1 cellular context compared by ENCODE assay signal in the genomic region with DNA sequence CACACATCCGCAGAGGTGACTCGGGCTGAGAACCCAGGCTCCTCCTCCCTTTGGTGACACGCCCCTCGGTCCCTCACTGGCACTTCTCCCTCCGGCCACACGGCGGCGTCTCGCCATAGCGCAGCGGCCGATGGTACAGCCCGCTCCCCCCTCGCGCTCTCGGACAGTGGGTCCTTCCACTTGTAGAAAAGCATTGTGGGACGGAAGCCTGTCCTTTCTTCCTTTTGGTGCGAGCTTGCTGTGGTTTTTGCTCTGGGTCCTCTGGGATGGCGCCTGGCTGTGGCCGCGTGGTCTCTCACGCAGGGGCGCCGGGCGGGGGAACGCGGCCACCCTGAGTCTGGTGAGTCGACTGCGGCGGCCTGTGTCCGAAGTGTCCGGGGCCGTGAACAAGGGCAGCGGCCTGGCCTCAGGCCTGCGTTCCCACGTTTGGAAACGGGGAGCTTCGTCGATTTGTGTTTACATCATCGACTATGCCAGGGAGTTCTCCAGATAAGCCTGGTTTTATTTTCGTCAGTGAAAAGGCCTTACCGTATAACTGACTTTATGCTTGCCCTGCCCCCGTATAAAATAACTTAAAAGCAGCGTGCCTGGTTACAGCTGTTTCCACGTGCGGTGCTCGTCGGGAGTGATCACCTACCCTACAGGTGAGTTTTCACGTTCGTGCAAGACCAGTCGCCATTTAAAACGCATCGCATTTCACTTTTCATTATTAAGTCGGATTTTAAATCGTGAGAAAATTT.
TF ChIP-seq lines count a peak whose summit lies in the region.

No MANE protein-coding gene starts in this region.

TF ChIP-seq in HepG2, 621 proteins besides CTCF, POLR2A, EP300 and RAD21 (continued from another document and continues in another):
- TF ChIP-seq, protein P1, sequence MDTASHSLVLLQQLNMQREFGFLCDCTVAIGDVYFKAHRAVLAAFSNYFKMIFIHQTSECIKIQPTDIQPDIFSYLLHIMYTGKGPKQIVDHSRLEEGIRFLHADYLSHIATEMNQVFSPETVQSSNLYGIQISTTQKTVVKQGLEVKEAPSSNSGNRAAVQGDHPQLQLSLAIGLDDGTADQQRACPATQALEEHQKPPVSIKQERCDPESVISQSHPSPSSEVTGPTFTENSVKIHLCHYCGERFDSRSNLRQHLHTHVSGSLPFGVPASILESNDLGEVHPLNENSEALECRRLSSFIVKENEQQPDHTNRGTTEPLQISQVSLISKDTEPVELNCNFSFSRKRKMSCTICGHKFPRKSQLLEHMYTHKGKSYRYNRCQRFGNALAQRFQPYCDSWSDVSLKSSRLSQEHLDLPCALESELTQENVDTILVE (CRISPR knock-in tag; IDR thresholded peaks at IDR 0.05), result peak; percentile 57
- TF ChIP-seq, protein P2, sequence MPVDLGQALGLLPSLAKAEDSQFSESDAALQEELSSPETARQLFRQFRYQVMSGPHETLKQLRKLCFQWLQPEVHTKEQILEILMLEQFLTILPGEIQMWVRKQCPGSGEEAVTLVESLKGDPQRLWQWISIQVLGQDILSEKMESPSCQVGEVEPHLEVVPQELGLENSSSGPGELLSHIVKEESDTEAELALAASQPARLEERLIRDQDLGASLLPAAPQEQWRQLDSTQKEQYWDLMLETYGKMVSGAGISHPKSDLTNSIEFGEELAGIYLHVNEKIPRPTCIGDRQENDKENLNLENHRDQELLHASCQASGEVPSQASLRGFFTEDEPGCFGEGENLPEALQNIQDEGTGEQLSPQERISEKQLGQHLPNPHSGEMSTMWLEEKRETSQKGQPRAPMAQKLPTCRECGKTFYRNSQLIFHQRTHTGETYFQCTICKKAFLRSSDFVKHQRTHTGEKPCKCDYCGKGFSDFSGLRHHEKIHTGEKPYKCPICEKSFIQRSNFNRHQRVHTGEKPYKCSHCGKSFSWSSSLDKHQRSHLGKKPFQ (CRISPR knock-in tag; IDR thresholded peaks at IDR 0.05; ENCODE audit: insufficient replicate concordance), result no peak
- TF ChIP-seq MTF1 (CRISPR knock-in tag; IDR thresholded peaks at IDR 0.05) (peak; percentile 44), ESRRA (CRISPR knock-in tag; IDR thresholded peaks at IDR 0.05; ENCODE audit: low read depth) (0 out of 2 replicates have a peak, but pooled peaks have one; percentile 64), FOXP1 (IDR thresholded peaks at IDR 0.05) (no peak), FOXP1 (CRISPR knock-in tag; IDR thresholded peaks at IDR 0.05) (peak; percentile 58; the same call in 1 of the 2 replicates), ZNF83 (CRISPR knock-in tag; IDR thresholded peaks at IDR 0.05; ENCODE audit: borderline replicate concordance) (peak; percentile 63; the same call in 1 of the 2 replicates), ZFP1 (CRISPR knock-in tag; IDR thresholded peaks at IDR 0.05) (peak; percentile 95), RFXAP (CRISPR knock-in tag; IDR thresholded peaks at IDR 0.05; ENCODE audit: borderline replicate concordance) (peak; percentile 66; the same call in 1 of the 2 replicates), TEAD2 (CRISPR knock-in tag; IDR thresholded peaks at IDR 0.05) (0 out of 2 replicates have a peak, but pooled peaks have one; percentile 72), ZNF589 (CRISPR knock-in tag; conservative IDR thresholded peaks at IDR 0.05) (peak; percentile 26; the same call in 1 of the 2 replicates), ZNF530 (CRISPR knock-in tag; IDR thresholded peaks at IDR 0.05; ENCODE audit: low read depth) (no peak), ZNF569 (CRISPR knock-in tag; IDR thresholded peaks at IDR 0.05; ENCODE audit: borderline replicate concordance) (no peak; the same call in 1 of the 2 replicates), POGZ (CRISPR knock-in tag; IDR thresholded peaks at IDR 0.05) (peak; percentile 100), KMT2B (CRISPR knock-in tag; IDR thresholded peaks at IDR 0.05) (peak; percentile 88), ZNF749 (CRISPR knock-in tag; IDR thresholded peaks at IDR 0.05; ENCODE audit: borderline replicate concordance) (peak; percentile 81; the same call in 1 of the 2 replicates), MEIS2 (CRISPR knock-in tag; IDR thresholded peaks at IDR 0.05) (peak; percentile 74), RARA (CRISPR knock-in tag; IDR thresholded peaks at IDR 0.05) (peak; percentile 45), NCOA2 (CRISPR knock-in tag; IDR thresholded peaks at IDR 0.05) (peak; percentile 79), ZNF558 (CRISPR knock-in tag; IDR thresholded peaks at IDR 0.05; ENCODE audit: borderline replicate concordance) (peak; percentile 90; the same call in 1 of the 2 replicates), ZNF790 (CRISPR knock-in tag; IDR thresholded peaks at IDR 0.05; ENCODE audit: borderline replicate concordance) (no peak; the same call in 1 of the 2 replicates), NR2F2 (IDR thresholded peaks at IDR 0.05; ENCODE audit: borderline replicate concordance, low read depth) (peak; percentile 34; the same call in 1 of the 2 replicates), SYNCRIP (IDR thresholded peaks at IDR 0.05; ENCODE audit: insufficient read depth, low read depth, low read length) (no peak), FOXK2 (IDR thresholded peaks at IDR 0.05) (peak; percentile 99), MBNL3 (CRISPR knock-in tag; conservative IDR thresholded peaks at IDR 0.05) (no peak), ZNF101 (CRISPR knock-in tag; IDR thresholded peaks at IDR 0.05; ENCODE audit: borderline replicate concordance, low read depth) (no peak), ZNF282 (IDR thresholded peaks at IDR 0.05; ENCODE audit: partially characterized antibody) (no peak), PCBP2 (optimal IDR thresholded peaks at IDR 0.05; ENCODE audit: low read depth, low read length, poor library complexity, severe bottlenecking) (no peak), DR1 (CRISPR knock-in tag; IDR thresholded peaks at IDR 0.05) (peak; percentile 99)
- TF ChIP-seq, protein P3, sequence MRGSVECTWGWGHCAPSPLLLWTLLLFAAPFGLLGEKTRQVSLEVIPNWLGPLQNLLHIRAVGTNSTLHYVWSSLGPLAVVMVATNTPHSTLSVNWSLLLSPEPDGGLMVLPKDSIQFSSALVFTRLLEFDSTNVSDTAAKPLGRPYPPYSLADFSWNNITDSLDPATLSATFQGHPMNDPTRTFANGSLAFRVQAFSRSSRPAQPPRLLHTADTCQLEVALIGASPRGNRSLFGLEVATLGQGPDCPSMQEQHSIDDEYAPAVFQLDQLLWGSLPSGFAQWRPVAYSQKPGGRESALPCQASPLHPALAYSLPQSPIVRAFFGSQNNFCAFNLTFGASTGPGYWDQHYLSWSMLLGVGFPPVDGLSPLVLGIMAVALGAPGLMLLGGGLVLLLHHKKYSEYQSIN (CRISPR knock-in tag; IDR thresholded peaks at IDR 0.05; ENCODE audit: borderline replicate concordance), result no peak
- TF ChIP-seq, protein P4, sequence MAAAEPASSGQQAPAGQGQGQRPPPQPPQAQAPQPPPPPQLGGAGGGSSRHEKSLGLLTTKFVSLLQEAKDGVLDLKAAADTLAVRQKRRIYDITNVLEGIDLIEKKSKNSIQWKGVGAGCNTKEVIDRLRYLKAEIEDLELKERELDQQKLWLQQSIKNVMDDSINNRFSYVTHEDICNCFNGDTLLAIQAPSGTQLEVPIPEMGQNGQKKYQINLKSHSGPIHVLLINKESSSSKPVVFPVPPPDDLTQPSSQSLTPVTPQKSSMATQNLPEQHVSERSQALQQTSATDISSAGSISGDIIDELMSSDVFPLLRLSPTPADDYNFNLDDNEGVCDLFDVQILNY (CRISPR knock-in tag; conservative IDR thresholded peaks at IDR 0.05), result no peak
- TF ChIP-seq, protein P5, sequence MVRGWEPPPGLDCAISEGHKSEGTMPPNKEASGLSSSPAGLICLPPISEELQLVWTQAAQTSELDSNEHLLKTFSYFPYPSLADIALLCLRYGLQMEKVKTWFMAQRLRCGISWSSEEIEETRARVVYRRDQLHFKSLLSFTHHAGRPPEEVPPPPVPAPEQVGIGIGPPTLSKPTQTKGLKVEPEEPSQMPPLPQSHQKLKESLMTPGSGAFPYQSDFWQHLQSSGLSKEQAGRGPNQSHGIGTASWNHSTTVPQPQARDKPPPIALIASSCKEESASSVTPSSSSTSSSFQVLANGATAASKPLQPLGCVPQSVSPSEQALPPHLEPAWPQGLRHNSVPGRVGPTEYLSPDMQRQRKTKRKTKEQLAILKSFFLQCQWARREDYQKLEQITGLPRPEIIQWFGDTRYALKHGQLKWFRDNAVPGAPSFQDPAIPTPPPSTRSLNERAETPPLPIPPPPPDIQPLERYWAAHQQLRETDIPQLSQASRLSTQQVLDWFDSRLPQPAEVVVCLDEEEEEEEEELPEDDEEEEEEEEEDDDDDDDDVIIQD (CRISPR knock-in tag; IDR thresholded peaks at IDR 0.05; ENCODE audit: low read depth), result peak; percentile 78; the same call in 1 of the 2 replicates
- TF ChIP-seq, protein P6, sequence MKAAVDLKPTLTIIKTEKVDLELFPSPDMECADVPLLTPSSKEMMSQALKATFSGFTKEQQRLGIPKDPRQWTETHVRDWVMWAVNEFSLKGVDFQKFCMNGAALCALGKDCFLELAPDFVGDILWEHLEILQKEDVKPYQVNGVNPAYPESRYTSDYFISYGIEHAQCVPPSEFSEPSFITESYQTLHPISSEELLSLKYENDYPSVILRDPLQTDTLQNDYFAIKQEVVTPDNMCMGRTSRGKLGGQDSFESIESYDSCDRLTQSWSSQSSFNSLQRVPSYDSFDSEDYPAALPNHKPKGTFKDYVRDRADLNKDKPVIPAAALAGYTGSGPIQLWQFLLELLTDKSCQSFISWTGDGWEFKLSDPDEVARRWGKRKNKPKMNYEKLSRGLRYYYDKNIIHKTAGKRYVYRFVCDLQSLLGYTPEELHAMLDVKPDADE (CRISPR knock-in tag; IDR thresholded peaks at IDR 0.05), result 0 out of 2 replicates have a peak, but pooled peaks have one; percentile 62
- TF ChIP-seq, protein P7, sequence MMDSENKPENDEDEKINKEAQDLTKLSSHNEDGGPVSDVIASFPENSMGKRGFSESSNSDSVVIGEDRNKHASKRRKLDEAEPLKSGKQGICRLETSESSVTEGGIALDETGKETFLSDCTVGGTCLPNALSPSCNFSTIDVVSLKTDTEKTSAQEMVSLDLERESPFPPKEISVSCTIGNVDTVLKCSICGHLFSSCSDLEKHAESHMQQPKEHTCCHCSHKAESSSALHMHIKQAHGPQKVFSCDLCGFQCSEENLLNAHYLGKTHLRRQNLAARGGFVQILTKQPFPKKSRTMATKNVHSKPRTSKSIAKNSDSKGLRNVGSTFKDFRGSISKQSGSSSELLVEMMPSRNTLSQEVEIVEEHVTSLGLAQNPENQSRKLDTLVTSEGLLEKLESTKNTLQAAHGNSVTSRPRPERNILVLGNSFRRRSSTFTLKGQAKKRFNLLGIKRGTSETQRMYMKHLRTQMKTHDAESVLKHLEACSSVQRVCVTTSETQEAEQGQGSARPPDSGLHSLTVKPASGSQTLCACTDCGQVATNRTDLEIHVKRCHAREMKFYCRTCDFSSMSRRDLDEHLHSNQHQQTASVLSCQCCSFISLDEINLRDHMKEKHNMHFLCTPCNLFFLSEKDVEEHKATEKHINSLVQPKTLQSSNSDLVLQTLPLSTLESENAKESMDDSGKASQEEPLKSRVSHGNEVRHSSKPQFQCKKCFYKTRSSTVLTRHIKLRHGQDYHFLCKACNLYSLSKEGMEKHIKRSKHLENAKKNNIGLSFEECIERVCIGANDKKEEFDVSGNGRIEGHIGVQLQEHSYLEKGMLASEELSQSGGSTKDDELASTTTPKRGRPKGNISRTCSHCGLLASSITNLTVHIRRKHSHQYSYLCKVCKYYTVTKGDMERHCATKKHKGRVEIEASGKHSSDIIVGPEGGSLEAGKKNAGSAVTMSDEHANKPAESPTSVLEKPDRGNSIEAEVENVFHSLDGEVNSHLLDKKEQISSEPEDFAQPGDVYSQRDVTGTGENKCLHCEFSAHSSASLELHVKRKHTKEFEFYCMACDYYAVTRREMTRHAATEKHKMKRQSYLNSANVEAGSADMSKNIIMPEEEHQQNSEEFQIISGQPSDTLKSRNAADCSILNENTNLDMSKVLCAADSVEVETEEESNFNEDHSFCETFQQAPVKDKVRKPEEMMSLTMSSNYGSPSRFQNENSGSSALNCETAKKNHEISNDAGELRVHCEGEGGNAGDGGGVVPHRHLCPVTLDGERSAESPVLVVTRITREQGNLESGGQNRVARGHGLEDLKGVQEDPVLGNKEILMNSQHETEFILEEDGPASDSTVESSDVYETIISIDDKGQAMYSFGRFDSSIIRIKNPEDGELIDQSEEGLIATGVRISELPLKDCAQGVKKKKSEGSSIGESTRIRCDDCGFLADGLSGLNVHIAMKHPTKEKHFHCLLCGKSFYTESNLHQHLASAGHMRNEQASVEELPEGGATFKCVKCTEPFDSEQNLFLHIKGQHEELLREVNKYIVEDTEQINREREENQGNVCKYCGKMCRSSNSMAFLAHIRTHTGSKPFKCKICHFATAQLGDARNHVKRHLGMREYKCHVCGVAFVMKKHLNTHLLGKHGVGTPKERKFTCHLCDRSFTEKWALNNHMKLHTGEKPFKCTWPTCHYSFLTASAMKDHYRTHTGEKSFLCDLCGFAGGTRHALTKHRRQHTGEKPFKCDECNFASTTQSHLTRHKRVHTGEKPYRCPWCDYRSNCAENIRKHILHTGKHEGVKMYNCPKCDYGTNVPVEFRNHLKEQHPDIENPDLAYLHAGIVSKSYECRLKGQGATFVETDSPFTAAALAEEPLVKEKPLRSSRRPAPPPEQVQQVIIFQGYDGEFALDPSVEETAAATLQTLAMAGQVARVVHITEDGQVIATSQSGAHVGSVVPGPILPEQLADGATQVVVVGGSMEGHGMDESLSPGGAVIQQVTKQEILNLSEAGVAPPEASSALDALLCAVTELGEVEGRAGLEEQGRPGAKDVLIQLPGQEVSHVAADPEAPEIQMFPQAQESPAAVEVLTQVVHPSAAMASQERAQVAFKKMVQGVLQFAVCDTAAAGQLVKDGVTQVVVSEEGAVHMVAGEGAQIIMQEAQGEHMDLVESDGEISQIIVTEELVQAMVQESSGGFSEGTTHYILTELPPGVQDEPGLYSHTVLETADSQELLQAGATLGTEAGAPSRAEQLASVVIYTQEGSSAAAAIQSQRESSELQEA (CRISPR knock-in tag; IDR thresholded peaks at IDR 0.05; ENCODE audit: not compliant biosample characterization), result peak; percentile 85
- TF ChIP-seq, protein P8, sequence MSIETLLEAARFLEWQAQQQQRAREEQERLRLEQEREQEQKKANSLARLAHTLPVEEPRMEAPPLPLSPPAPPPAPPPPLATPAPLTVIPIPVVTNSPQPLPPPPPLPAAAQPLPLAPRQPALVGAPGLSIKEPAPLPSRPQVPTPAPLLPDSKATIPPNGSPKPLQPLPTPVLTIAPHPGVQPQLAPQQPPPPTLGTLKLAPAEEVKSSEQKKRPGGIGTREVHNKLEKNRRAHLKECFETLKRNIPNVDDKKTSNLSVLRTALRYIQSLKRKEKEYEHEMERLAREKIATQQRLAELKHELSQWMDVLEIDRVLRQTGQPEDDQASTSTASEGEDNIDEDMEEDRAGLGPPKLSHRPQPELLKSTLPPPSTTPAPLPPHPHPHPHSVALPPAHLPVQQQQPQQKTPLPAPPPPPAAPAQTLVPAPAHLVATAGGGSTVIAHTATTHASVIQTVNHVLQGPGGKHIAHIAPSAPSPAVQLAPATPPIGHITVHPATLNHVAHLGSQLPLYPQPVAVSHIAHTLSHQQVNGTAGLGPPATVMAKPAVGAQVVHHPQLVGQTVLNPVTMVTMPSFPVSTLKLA (IDR thresholded peaks at IDR 0.05), result no peak
- TF ChIP-seq, protein P9, sequence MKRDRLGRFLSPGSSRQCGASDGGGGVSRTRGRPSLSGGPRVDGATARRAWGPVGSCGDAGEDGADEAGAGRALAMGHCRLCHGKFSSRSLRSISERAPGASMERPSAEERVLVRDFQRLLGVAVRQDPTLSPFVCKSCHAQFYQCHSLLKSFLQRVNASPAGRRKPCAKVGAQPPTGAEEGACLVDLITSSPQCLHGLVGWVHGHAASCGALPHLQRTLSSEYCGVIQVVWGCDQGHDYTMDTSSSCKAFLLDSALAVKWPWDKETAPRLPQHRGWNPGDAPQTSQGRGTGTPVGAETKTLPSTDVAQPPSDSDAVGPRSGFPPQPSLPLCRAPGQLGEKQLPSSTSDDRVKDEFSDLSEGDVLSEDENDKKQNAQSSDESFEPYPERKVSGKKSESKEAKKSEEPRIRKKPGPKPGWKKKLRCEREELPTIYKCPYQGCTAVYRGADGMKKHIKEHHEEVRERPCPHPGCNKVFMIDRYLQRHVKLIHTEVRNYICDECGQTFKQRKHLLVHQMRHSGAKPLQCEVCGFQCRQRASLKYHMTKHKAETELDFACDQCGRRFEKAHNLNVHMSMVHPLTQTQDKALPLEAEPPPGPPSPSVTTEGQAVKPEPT (CRISPR knock-in tag; IDR thresholded peaks at IDR 0.05; ENCODE audit: low read depth), result no peak
